In genomic region chr19:11479470-11480080, GRCh38 we compare ENCODE assay signal across 2 cellular contexts.
A peak's percentile ranks its signal among the peaks of the same experiment; 100 is the strongest.
TF ChIP-seq lines count a peak whose summit lies in the region.

No MANE protein-coding gene starts in this region.

TF ChIP-seq in A549, 52 proteins besides CTCF, POLR2A, EP300 and RAD21 (continued from another document):
- TF ChIP-seq REST (IDR thresholded peaks at IDR 0.05) (0 out of 2 replicates have a peak, but pooled peaks have one; percentile 39), TFCP2L1 (CRISPR knock-in tag; IDR thresholded peaks at IDR 0.05) (no peak), POLR2AphosphoS2 (conservative IDR thresholded peaks at IDR 0.05; ENCODE audit: low read length) (no peak)

TF ChIP-seq in WTC11, 78 proteins besides CTCF, POLR2A, EP300 and RAD21 (continued from another document):
- TF ChIP-seq ARID4B (CRISPR knock-in tag; IDR thresholded peaks at IDR 0.05; ENCODE audit: borderline replicate concordance): no peak
- TF ChIP-seq ZNF281 (CRISPR knock-in tag; IDR thresholded peaks at IDR 0.05): no peak
- 0 out of 2 replicates have a peak, but pooled peaks have one; percentile 45 for TF ChIP-seq E2F4 (CRISPR knock-in tag; IDR thresholded peaks at IDR 0.05; ENCODE audit: borderline replicate concordance, low read depth)
- TF ChIP-seq NFYB (CRISPR knock-in tag; conservative IDR thresholded peaks at IDR 0.05; ENCODE audit: low read depth): 0 out of 2 replicates have a peak, but pooled peaks have one; percentile 18
- no peak for TF ChIP-seq GRHL2 (CRISPR knock-in tag; IDR thresholded peaks at IDR 0.05; ENCODE audit: insufficient replicate concordance, severe bottlenecking)
- peak; percentile 60; the same call in 1 of the 2 replicates for TF ChIP-seq FOXK1 (CRISPR knock-in tag; IDR thresholded peaks at IDR 0.05)
- TF ChIP-seq OVOL2 (CRISPR knock-in tag; IDR thresholded peaks at IDR 0.05; ENCODE audit: borderline replicate concordance): no peak
- peak; percentile 91 for TF ChIP-seq ESRRA (CRISPR knock-in tag; IDR thresholded peaks at IDR 0.05; ENCODE audit: borderline replicate concordance)
- TF ChIP-seq USF2 (CRISPR knock-in tag; IDR thresholded peaks at IDR 0.05): peak; percentile 32; the same call in 1 of the 2 replicates
- no peak for TF ChIP-seq ZMAT4 (CRISPR knock-in tag; IDR thresholded peaks at IDR 0.05)
- 0 out of 2 replicates have a peak, but pooled peaks have one; percentile 23 for TF ChIP-seq ETV6 (CRISPR knock-in tag; IDR thresholded peaks at IDR 0.05)
- peak; percentile 94 for TF ChIP-seq SP1 (CRISPR knock-in tag; conservative IDR thresholded peaks at IDR 0.05)
- TF ChIP-seq ZBTB43 (CRISPR knock-in tag; IDR thresholded peaks at IDR 0.05): peak; percentile 49; the same call in 1 of the 2 replicates
